ENCODE assay signal across 8 cellular contexts in the genomic region with DNA sequence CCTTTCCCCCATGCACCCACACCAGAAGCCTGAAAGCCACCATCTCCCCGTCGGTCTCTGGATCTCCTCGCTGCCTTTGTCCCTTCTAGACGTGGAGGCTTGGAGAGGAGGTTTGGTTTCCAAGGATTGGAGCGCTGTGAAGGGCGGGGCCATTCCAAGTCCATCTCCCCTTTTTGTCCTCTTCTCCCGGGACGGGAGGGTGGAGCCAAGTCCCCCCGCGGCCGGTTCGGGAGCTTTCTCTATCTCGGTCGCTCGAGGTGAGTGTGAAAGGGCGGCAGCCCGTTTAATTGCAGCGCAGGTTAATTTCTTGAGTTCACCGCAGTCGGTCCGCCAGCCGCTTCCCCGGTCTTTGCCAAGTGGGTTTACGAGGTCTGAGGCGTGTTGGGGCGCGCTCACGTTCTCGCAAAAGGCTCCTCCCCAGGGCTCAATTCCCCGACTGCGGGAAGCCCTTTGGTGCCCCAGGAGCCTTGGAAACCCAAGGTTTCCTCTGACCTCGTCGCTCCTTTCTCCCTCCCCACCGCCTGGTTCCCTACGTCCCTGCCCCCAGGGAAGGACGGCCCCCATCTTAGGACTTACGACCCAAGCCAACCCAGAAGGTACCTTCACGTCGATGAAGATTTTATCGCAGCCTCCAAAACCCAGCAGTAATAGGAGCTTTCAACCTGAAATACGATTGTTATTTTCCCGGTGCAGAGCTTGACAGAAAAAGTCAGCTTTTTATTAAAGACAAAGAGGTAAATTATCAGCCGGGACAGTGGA. TPM values are rescaled to one million over a fixed set of nuclear protein-coding genes. Genes with fewer than 3 reads are reported as not detected.
DNase-seq lines count a peak whose midpoint lies in the region; ATAC-seq and TF ChIP-seq lines count a peak whose summit lies in the region.

No MANE protein-coding gene starts in this region.

- H3K4me3 ChIP-seq in colonic mucosa: peak overlapping the region; percentile 70
- H3K4me3 ChIP-seq in mesendoderm (ENCODE audit: low read length): peak overlapping the region; percentile 83
- peak overlapping the region; percentile 50 to 69 for H3K4me3 ChIP-seq in aorta (ENCODE audit: low read length in 2 of 2)

- no peaks in the 10 kb centered on the region for H3K36me3 ChIP-seq in colonic mucosa
- H3K36me3 ChIP-seq in mesendoderm (ENCODE audit: control insufficient read depth, insufficient read depth, low read length): no peaks in the 10 kb centered on the region
- H3K36me3 ChIP-seq in aorta (ENCODE audit: control insufficient read depth in 1 of 2, insufficient read depth in 2 of 2, low read length in 1 of 2): no peaks in the 10 kb centered on the region

- H3K79me1 ChIP-seq in mesendoderm (ENCODE audit: low read length): no peaks in the 10 kb centered on the region

- peak overlapping the region; percentile 38 for H3K4ac ChIP-seq in mesendoderm (ENCODE audit: low read depth, low read length)

- peak overlapping the region; percentile 95 for H3K18ac ChIP-seq in mesendoderm (ENCODE audit: low read length)

- H3K27ac ChIP-seq in colonic mucosa: peak overlapping the region; percentile 75
- H3K27ac ChIP-seq in mesendoderm (ENCODE audit: low read depth, low read length): peak overlapping the region; percentile 86
- H3K27ac ChIP-seq in aorta (ENCODE audit: low read depth in 1 of 2, low read length in 2 of 2): no peak overlapping the region

- no peak overlapping the region for H3K23ac ChIP-seq in mesendoderm (ENCODE audit: low read length)

- no peak overlapping the region for H2AK5ac ChIP-seq in mesendoderm (ENCODE audit: low read length)

- H3K9me3 ChIP-seq in colonic mucosa: no peaks in the 10 kb centered on the region
- no peaks in the 10 kb centered on the region for H3K9me3 ChIP-seq in aorta (ENCODE audit: control insufficient read depth, low read length)

- H3K9ac ChIP-seq in colonic mucosa (ENCODE audit: low read depth in 2 of 2, low read length in 2 of 2) (peak overlapping the region; percentile 38 to 92), mesendoderm (ENCODE audit: low read length) (peak overlapping the region; percentile 89)

- H3K79me2 ChIP-seq in mesendoderm (ENCODE audit: control insufficient read depth, insufficient read depth, low read length): peaks cover 11% of the 10 kb centered on the region

- H3K56ac ChIP-seq in mesendoderm (ENCODE audit: low read length): peak overlapping the region; percentile 94

- no peak overlapping the region for H4K8ac ChIP-seq in mesendoderm (ENCODE audit: low read depth, low read length)

- peak overlapping the region; percentile 82 for H3K4me2 ChIP-seq in mesendoderm (ENCODE audit: low read length)

- DNase-seq in Right ventricle myocardium inferior (ENCODE audit: missing footprints): peak; percentile 75
- DNase-seq in cardiac septum (ENCODE audit: low spot score): no peak
- peak; percentile 70 for DNase-seq in colonic mucosa
- peak; percentile 92 for DNase-seq in mesendoderm
- peak; percentile 38 to 76 for DNase-seq in aorta
- DNase-seq in stimulated activated CD4-positive, alpha-beta T cell treated with anti-CD3 and anti-CD28 coated beads, Interleukin-4, amount 100 ng/mL, for 24 hours: no peak
- DNase-seq in KBM-7: no peak

- no peak for TF ChIP-seq CTCF in colonic mucosa (IDR thresholded peaks at IDR 0.05)

- H3K4me1 ChIP-seq in colonic mucosa (no peaks in the 10 kb centered on the region), mesendoderm (ENCODE audit: control insufficient read depth, low read depth, low read length) (peaks cover 4% of the 10 kb centered on the region), aorta (ENCODE audit: control insufficient read depth in 1 of 2, insufficient read depth in 2 of 2, low read length in 2 of 2) (no peaks in the 10 kb centered on the region)

- ATAC-seq in Right ventricle myocardium inferior (no peak), aorta (ENCODE audit: low FRiP score) (no peak), HG03457 (IDR thresholded peaks at IDR 0.05; ENCODE audit: unreplicated experiment) (no peak)

- in situ Hi-C loops in KBM-7 (cut with MboI; ENCODE audit: low pct_unique_long_range_greater_than_20kb, low sequenced_read_pairs): no loop called here

- peak overlapping the region; percentile 48 for H2BK5ac ChIP-seq in mesendoderm (ENCODE audit: low read length)

- intact Hi-C loops in Right ventricle myocardium inferior (cut with DNase I): loop anchor here (5.0 to 10.0 kb wide), 8 partner anchors 102 to 958 kb away; no protein-coding TSS in a partner anchor
- intact Hi-C loops in cardiac septum (cut with DNase I): loop anchor here (5.0 to 10.0 kb wide), 3 partner anchors 102 to 575 kb away; no protein-coding TSS in a partner anchor
- intact Hi-C loops in colonic mucosa (cut with DNase I): loop anchor here (10.0 kb wide), 1 partner anchor 205 kb away; no protein-coding TSS in a partner anchor
- intact Hi-C loops in aorta (cut with DNase I): loop anchor here in 1 of 2 donors (10.0 kb wide), 1 partner anchor 165 kb away; no protein-coding TSS in a partner anchor

- H3K27me3 ChIP-seq in colonic mucosa: peaks cover 4% of the 10 kb centered on the region
- peaks cover 2% of the 10 kb centered on the region for H3K27me3 ChIP-seq in mesendoderm (ENCODE audit: insufficient read depth, low read length, poor library complexity)
- no peaks in the 10 kb centered on the region for H3K27me3 ChIP-seq in aorta (ENCODE audit: control insufficient read depth in 1 of 2, insufficient read depth in 2 of 2, low read length in 1 of 2)

- no peak overlapping the region for H4K5ac ChIP-seq in mesendoderm (ENCODE audit: low read length)

- peak overlapping the region; percentile 50 for H2BK120ac ChIP-seq in mesendoderm (ENCODE audit: low read depth, low read length)

- H2BK15ac ChIP-seq in mesendoderm (replicated peaks; ENCODE audit: low read depth): no peak overlapping the region

- WGBS in mesendoderm (ENCODE audit: extremely low coverage, insufficient coverage, low lambda C conversion rate): no CpG with 5 or more reads among the region's 43 CpGs
- WGBS in aorta, 2 donors: 3% methylated on average over 43 of the region's 43 CpGs

RNA-seq across cellular contexts. Expression of a gene that starts 2.8 kb away (rescaled TPM):
- total RNA-seq in Right ventricle myocardium inferior (21.1 TPM), cardiac septum (38.8 TPM), colonic mucosa (10 to 100 TPM; 28.9 to 29.3 TPM), aorta (10 to 100 TPM; 15.1 to 24.0 TPM)
- polyA plus RNA-seq in mesendoderm (2013, experiment 1 of 2): 11.5 TPM
- polyA plus RNA-seq in mesendoderm (2013, experiment 2 of 2): 11.7 TPM
- 1 to 10 TPM; 1.3 to 3.4 TPM for polyA plus RNA-seq in aorta

Comparison
In these comparisons a context has a peak if more than half of its experiments do, and no peak if none do; other contexts are left out.
1. DNase-seq: peak in Right ventricle myocardium inferior (single experiment), colonic mucosa (single experiment), mesendoderm (single experiment) and aorta (2 of 2); none in cardiac septum (single experiment), stimulated activated CD4-positive, alpha-beta T cell treated with anti-CD3 and anti-CD28 coated beads, Interleukin-4, amount 100 ng/mL, for 24 hours (single experiment) and KBM-7 (single experiment).
2. H3K27ac ChIP-seq: peak in colonic mucosa (single experiment) and mesendoderm (single experiment); none in aorta (0 of 2).
3. Peak in every context shown above with its lines, with median percentiles within 50 percentile points of each other: H3K4me3 ChIP-seq.